Comparison of ENCODE assay signal across 16 cellular contexts in genomic region chr4:94458682-94459081, GRCh38. TPM values are rescaled to one million over a fixed set of nuclear protein-coding genes. Genes with fewer than 3 reads are reported as not detected.
DNase-seq lines count a peak whose midpoint lies in the region; ATAC-seq, FAIRE-seq and TF ChIP-seq lines count a peak whose summit lies in the region.
"Had no signal": no experiment of that assay in that cellular context is flagged by ENCODE, and none has a peak within 500 bp of the region (broad histone marks: within the 10 kb centered on the region; RNA-seq: fewer than 3 reads in every experiment).

No MANE protein-coding gene starts in this region.

- no peak for DNase-seq in A549 (ENCODE audit: low read depth in 1 of 2, low spot score in 1 of 2)
- DNase-seq in NCI-H69 (lab: John Stamatoyannopoulos, UW) = peak; percentile 55
- DNase-seq in endodermal cell = no peak
- peak; percentile 19 to 69 for DNase-seq in trophoblast cell
- no peak for DNase-seq in NCI-H187 treated with DMSO at 0.1 percent for 48 hours (lab: John Stamatoyannopoulos, UW)
- no peak for DNase-seq in stimulated activated CD4-positive, alpha-beta T cell treated with anti-CD3 and anti-CD28 coated beads, Interleukin-1b, Interleukin-23, amount 100 ng/mL, for 48 hours
- DNase-seq in GM19239 (ENCODE audit: insufficient read length, low spot score) = no peak
- DNase-seq in NCI-H1694 treated with DMSO at 0.1 percent for 48 hours (lab: John Stamatoyannopoulos, UW) = no peak
- DNase-seq: activated effector memory CD4-positive, alpha-beta T cell treated with Interleukin-2 at 50 U/mL for 16 hours; anterior cingulate cortex; mesenchymal stem cell; NCI-H1048; NCI-H2171 treated with DMSO at 0.1 percent for 48 hours; SW 1271; WERI-Rb-1 had no signal

- no peaks in the 10 kb centered on the region for H3K9me3 ChIP-seq in A549
- no peaks in the 10 kb centered on the region for H3K9me3 ChIP-seq in endodermal cell (ENCODE audit: control insufficient read depth, low read length)
- H3K9me3 ChIP-seq in trophoblast cell (ENCODE audit: insufficient read depth, low read depth, low read length) = no peaks in the 10 kb centered on the region

- no peak overlapping the region for H4K8ac ChIP-seq in trophoblast cell (ENCODE audit: low read depth, low read length)

- H4K12ac ChIP-seq in trophoblast cell (ENCODE audit: low read depth, low read length) = no peak overlapping the region

- no peaks in the 10 kb centered on the region for H3K27me3 Mint-ChIP-seq in endodermal cell (ENCODE audit: insufficient read depth)

- no peak overlapping the region for H3K27ac Mint-ChIP-seq in endodermal cell

- H3K79me1 ChIP-seq in trophoblast cell (ENCODE audit: low read length) = no peaks in the 10 kb centered on the region

- no peak overlapping the region for H2BK120ac ChIP-seq in trophoblast cell (ENCODE audit: insufficient read depth, low read length, poor library complexity)

- H3K4me1 Mint-ChIP-seq in endodermal cell = peaks cover 59% of the 10 kb centered on the region

- no peak for FAIRE-seq in A549 (lab: Jason Lieb, UNC)
- FAIRE-seq in GM19239 (lab: Jason Lieb, UNC) = no peak
- FAIRE-seq: G401.6 had no signal

- H3K79me2 ChIP-seq in trophoblast cell (ENCODE audit: control insufficient read depth, insufficient read depth, low read length, poor library complexity) = no peaks in the 10 kb centered on the region

- CTCF ChIA-PET in A549 (lab: Yijun Ruan, JAX) = interaction anchor here (1.7 kb wide), 1 partner anchor 52 kb away, joined by 4 read pairs; no protein-coding TSS in a partner anchor

- peaks cover 21% of the 10 kb centered on the region for H3K36me3 Mint-ChIP-seq in endodermal cell (ENCODE audit: low read depth)

- H2AFZ ChIP-seq in trophoblast cell (ENCODE audit: insufficient read depth, low read length, poor library complexity) = no peak overlapping the region

- H3K4me3 Mint-ChIP-seq in endodermal cell = no peak overlapping the region

- no peak for ATAC-seq in A549

- H3K27me3 ChIP-seq in endodermal cell (ENCODE audit: control insufficient read depth, insufficient read depth, low read length, poor library complexity, severe bottlenecking) = no peaks in the 10 kb centered on the region
- no peaks in the 10 kb centered on the region for H3K27me3 ChIP-seq in trophoblast cell (ENCODE audit: insufficient read depth, low read length)

- H3K4ac ChIP-seq in trophoblast cell (ENCODE audit: low read depth, low read length) = no peak overlapping the region

- H3K36me3 ChIP-seq in endodermal cell (ENCODE audit: control insufficient read depth, insufficient read depth, low read length) (peaks cover 40% of the 10 kb centered on the region), trophoblast cell (ENCODE audit: control insufficient read depth in 1 of 2, insufficient read depth in 2 of 2, low read length in 2 of 2) (peaks cover 4% of the 10 kb centered on the region in 2 experiments)

- TF ChIP-seq EP300 in A549 (IDR thresholded peaks at IDR 0.05) = no peak

- H2BK12ac ChIP-seq in trophoblast cell (ENCODE audit: low read length) = no peak overlapping the region

- TF ChIP-seq POLR2A in A549 (IDR thresholded peaks at IDR 0.05; ENCODE audit: low read length) = no peak

- no peak overlapping the region for H3K18ac ChIP-seq in trophoblast cell (ENCODE audit: low read length)

- POLR2A ChIA-PET in A549 (lab: Yijun Ruan, JAX) = no interaction called here

- H3K23ac ChIP-seq in trophoblast cell (ENCODE audit: low read length) = no peak overlapping the region

- no peak overlapping the region for H2BK5ac ChIP-seq in trophoblast cell (ENCODE audit: low read depth, low read length, poor library complexity)

- peaks cover 82% of the 10 kb centered on the region for H3K4me1 ChIP-seq in A549
- no peaks in the 10 kb centered on the region for H3K4me1 ChIP-seq in endodermal cell (ENCODE audit: control insufficient read depth, insufficient read depth, low read length)
- no peaks in the 10 kb centered on the region for H3K4me1 ChIP-seq in trophoblast cell (ENCODE audit: control insufficient read depth in 1 of 2, insufficient read depth in 2 of 2, low read length in 2 of 2)

- H3K27ac ChIP-seq in A549 = peak overlapping the region; percentile 21 to 58; a peak in 2 of 6 replicates
- no peak overlapping the region for H3K27ac ChIP-seq in endodermal cell (ENCODE audit: low read depth, low read length)
- no peak overlapping the region for H3K27ac ChIP-seq in trophoblast cell (ENCODE audit: low read depth, low read length)
- H3K27ac ChIP-seq: WERI-Rb-1 had no signal

- H3K4me2 ChIP-seq in A549 (peak overlapping the region; percentile 74), trophoblast cell (ENCODE audit: low read length) (no peak overlapping the region)

- H3K9me3 Mint-ChIP-seq in endodermal cell = no peaks in the 10 kb centered on the region

- WGBS in A549 (ENCODE audit: missing lambda C conversion rate) = 31% methylated on average over 3 of the region's 3 CpGs
- WGBS in endodermal cell (ENCODE audit: insufficient coverage in 1 of 2, insufficient read length in 1 of 2), 2 experiments = 95 to 100% methylated on average over 1 to 3 of the region's 3 CpGs
- no CpG with 5 or more reads among the region's 3 CpGs for WGBS in trophoblast cell (ENCODE audit: extremely low coverage, insufficient coverage, insufficient read length)

- H3K4me3 ChIP-seq in A549 (0 out of 3 replicates have a peak overlapping the region, but pooled peaks have one; percentile 9), endodermal cell (ENCODE audit: low read length) (peak overlapping the region; percentile 13), trophoblast cell (ENCODE audit: low read depth, low read length) (no peak overlapping the region)

- no peak overlapping the region for H2AK5ac ChIP-seq in trophoblast cell (ENCODE audit: low read length)

- no peak overlapping the region for H4K91ac ChIP-seq in trophoblast cell (ENCODE audit: low read depth, low read length)

- H3K14ac ChIP-seq in trophoblast cell (ENCODE audit: low read length) = no peak overlapping the region

- no peak overlapping the region for H3K9ac ChIP-seq in endodermal cell (ENCODE audit: extremely low read depth, low read length, poor library complexity, severe bottlenecking)
- H3K9ac ChIP-seq in trophoblast cell (ENCODE audit: low read length) = no peak overlapping the region

- no peak for TF ChIP-seq CTCF in A549 (IDR thresholded peaks at IDR 0.05)
- TF ChIP-seq CTCF in endodermal cell (conservative IDR thresholded peaks at IDR 0.05) = no peak

- TF ChIP-seq RAD21 in A549 (conservative IDR thresholded peaks at IDR 0.05 in 1 of 2, IDR thresholded peaks at IDR 0.05 in 1 of 2) = no peak

TF ChIP-seq in A549, 52 proteins besides CTCF, POLR2A, EP300 and RAD21:
- TF ChIP-seq MAFK (IDR thresholded peaks at IDR 0.05; ENCODE audit: partially characterized antibody) (peak; percentile 67), ZNF302 (CRISPR knock-in tag; IDR thresholded peaks at IDR 0.05) (no peak)

RNA-seq across cellular contexts. Expression of gene PDLIM5, which starts 6.9 kb away (rescaled TPM):
- 199 and 242 TPM in 2 replicates for polyA plus RNA-seq in A549 (2011; rRNA removed)
- 49.8 and 61.2 TPM in 2 replicates for polyA plus RNA-seq in A549 (2012; cell fraction: cytosol; rRNA removed)
- 46.5 and 53.3 TPM in 2 replicates for polyA plus RNA-seq in A549 (2012; cell fraction: nucleus; rRNA removed)
- 43.9 to 54.2 TPM (median 48.2 TPM) in 3 replicates for polyA plus RNA-seq in A549 (2017; fragmentation: RNase III; extraction: RNeasy Plus Mini Kit Qiagen cat#74134 plus additional on column Dnase treatment)
- polyA minus RNA-seq in A549 (2011; rRNA and poly(A)+ RNA removed) = 282 and 319 TPM in 2 replicates
- 100 to 1,000 TPM in 1 of 2 donors, 10 to 100 TPM in 1; 91.0 to 149 TPM for total RNA-seq in endodermal cell
- 59.0 TPM for polyA plus RNA-seq in endodermal cell (2013, experiment 1 of 2)
- 48.0 TPM for polyA plus RNA-seq in endodermal cell (2013, experiment 2 of 2)
- 59.1 and 59.8 TPM in 2 replicates for polyA plus RNA-seq in trophoblast cell (2013)

Comparison
In these comparisons a context has a peak if more than half of its experiments do, and no peak if none do; other contexts are left out.
1. DNase-seq: peak in NCI-H69 (single experiment) and trophoblast cell (2 of 2); none in A549 (0 of 2), endodermal cell (single experiment), NCI-H187 treated with DMSO at 0.1 percent for 48 hours (single experiment), stimulated activated CD4-positive, alpha-beta T cell treated with anti-CD3 and anti-CD28 coated beads, Interleukin-1b, Interleukin-23, amount 100 ng/mL, for 48 hours (single experiment), GM19239 (single experiment) and NCI-H1694 treated with DMSO at 0.1 percent for 48 hours (single experiment).
2. H3K27ac ChIP-seq: peak in A549 (2 of 2); none in endodermal cell (single experiment) and trophoblast cell (single experiment).